Comparison of ENCODE assay signal across 22 cellular contexts in the genomic region with DNA sequence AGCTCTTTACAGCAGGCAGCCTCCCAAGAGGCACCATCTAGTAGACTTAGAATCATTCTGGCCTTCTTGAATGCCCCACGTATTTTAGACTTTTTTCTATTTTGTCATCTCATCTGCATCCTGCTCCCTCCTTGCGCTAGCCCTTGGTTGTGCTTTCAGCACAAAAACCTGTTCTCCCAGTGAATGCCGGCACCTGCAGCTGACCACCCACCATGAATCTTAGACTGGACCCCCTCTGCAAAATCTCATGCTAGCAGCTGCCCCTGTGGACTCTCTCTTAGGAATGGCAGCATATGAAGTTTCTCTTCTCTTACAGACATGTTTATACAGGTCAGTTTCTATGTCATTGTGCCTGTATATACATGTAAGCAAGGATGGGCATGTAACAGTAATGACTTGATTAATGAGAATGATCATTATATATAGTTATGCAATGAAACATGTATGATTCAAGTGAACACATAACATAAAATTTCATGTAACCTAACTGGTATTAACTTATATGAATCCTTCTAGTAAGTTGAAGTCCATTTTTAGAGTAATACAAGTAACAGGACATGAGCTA.
"Had no signal": no experiment of that assay in that cellular context is flagged by ENCODE, and none has a peak within 500 bp of the region (broad histone marks: within the 10 kb centered on the region; RNA-seq: fewer than 3 reads in every experiment).

No MANE protein-coding gene starts in this region.

- DNase-seq: colonic mucosa; effector CD8-positive, alpha-beta T cell; endodermal cell; erythroblast; gastrocnemius medialis; head of caudate nucleus; left cardiac atrium; left lung; mesenchymal stem cell; natural killer cell; pancreas; stimulated activated CD4-positive, alpha-beta T cell treated with anti-CD3 and anti-CD28 coated beads, Interleukin-12 subunit alpha, Interleukin-12 subunit beta, amount 100 ng/mL, for 4 hours; stimulated activated CD4-positive, alpha-beta T cell treated with anti-CD3 and anti-CD28 coated beads, Interleukin-1b, Interleukin-23, amount 100 ng/mL, for 48 hours; stimulated activated CD4-positive, alpha-beta T cell treated with anti-CD3 and anti-CD28 coated beads, Interleukin-4, amount 100 ng/mL, for 1 hour; stimulated activated CD8-positive, alpha-beta memory T cell treated with anti-CD3 and anti-CD28 coated beads, Interleukin-4, amount 100 ng/mL, for 48 hours; stimulated activated naive CD4-positive, alpha-beta T cell treated with Interleukin-2 at 50 U/mL for 16 hours; stomach; thyroid gland had no signal

- H3K4me2 ChIP-seq: smooth muscle cell had no signal

- H3K27me3 ChIP-seq: colonic mucosa, gastrocnemius medialis, left lung, neutrophil, pancreas, stomach, thyroid gland had no signal

- FAIRE-seq: pancreas, urothelium cell line had no signal

- ATAC-seq: gastrocnemius medialis, left cardiac atrium, left lung, natural killer cell, pancreas, sciatic nerve had no signal

- H3K4me3 ChIP-seq: colonic mucosa, gastrocnemius medialis, left lung, pancreas, smooth muscle cell, stomach, thyroid gland had no signal

- H3K27ac ChIP-seq: colonic mucosa, gastrocnemius medialis, left lung, neutrophil, pancreas, stomach, thyroid gland had no signal

- H3K4me1 ChIP-seq: colonic mucosa, gastrocnemius medialis, left lung, pancreas, stomach, thyroid gland had no signal

- H3K36me3 ChIP-seq: colonic mucosa, gastrocnemius medialis, left lung, neutrophil, pancreas, stomach, thyroid gland had no signal
